8 cellular contexts compared by ENCODE assay signal in genomic region chr10:124732931-124733536, GRCh38. TPM values are rescaled to one million over a fixed set of nuclear protein-coding genes. Genes with fewer than 3 reads are reported as not detected.
DNase-seq lines count a peak whose midpoint lies in the region; ATAC-seq and TF ChIP-seq lines count a peak whose summit lies in the region.

No MANE protein-coding gene starts in this region.

- intact Hi-C loops in lower lobe of right lung (cut with DNase I), result no loop called here

- no peaks in the 10 kb centered on the region for H3K9me2 ChIP-seq in MM.1S (replicated peaks; ENCODE audit: insufficient read depth, low read length)

- H4K20me1 ChIP-seq in MM.1S (ENCODE audit: insufficient read depth, low read length), result no peaks in the 10 kb centered on the region

- DNase-seq in AG08396 (ENCODE audit: low spot score) (peak; percentile 66), MM.1S (peak; percentile 87), amniotic epithelial cell (ENCODE audit: low read depth) (peak; percentile 74), lower lobe of right lung (peak; percentile 77), substantia nigra (lab: John Stamatoyannopoulos, UW) (peak in 13 of 49 donors; percentile 20 to 70 (median 55)), NCI-H1092 treated with DMSO at 0.1 percent for 48 hours (lab: John Stamatoyannopoulos, UW) (no peak), DMS79 (lab: John Stamatoyannopoulos, UW) (no peak)

- TF ChIP-seq CTCF in MM.1S (IDR thresholded peaks at IDR 0.05; ENCODE audit: low read length), result no peak
- TF ChIP-seq CTCF in lower lobe of right lung (IDR thresholded peaks at IDR 0.05), result no peak

- no peaks in the 10 kb centered on the region for H3K36me3 ChIP-seq in MM.1S (replicated peaks; ENCODE audit: insufficient read depth, low read length)
- no peaks in the 10 kb centered on the region for H3K36me3 ChIP-seq in lower lobe of right lung

- H3K79me2 ChIP-seq in MM.1S (ENCODE audit: low read length), result peaks cover 74% of the 10 kb centered on the region

- peak overlapping the region; percentile 74 for H3K4me2 ChIP-seq in MM.1S (ENCODE audit: low read depth, low read length)

- no peaks in the 10 kb centered on the region for H3K27me3 ChIP-seq in MM.1S (replicated peaks; ENCODE audit: insufficient read depth, low read length)
- no peaks in the 10 kb centered on the region for H3K27me3 ChIP-seq in lower lobe of right lung (ENCODE audit: low read depth)

- peak overlapping the region; percentile 57 for H2AFZ ChIP-seq in MM.1S (ENCODE audit: low read length)

- H3K4me3 ChIP-seq in MM.1S (ENCODE audit: low read length) (peak overlapping the region; percentile 48), lower lobe of right lung (no peak overlapping the region)

- H3K4me1 ChIP-seq in MM.1S (ENCODE audit: low read length), result peaks cover 57% of the 10 kb centered on the region
- peaks cover 97% of the 10 kb centered on the region for H3K4me1 ChIP-seq in lower lobe of right lung

- peak overlapping the region; percentile 72 for H3K9ac ChIP-seq in MM.1S (ENCODE audit: low read length)

- peaks cover 33% of the 10 kb centered on the region for H3F3A ChIP-seq in MM.1S (ENCODE audit: insufficient read depth, low read length)

- peak overlapping the region; percentile 94 for H3K27ac ChIP-seq in MM.1S (ENCODE audit: low read length)
- H3K27ac ChIP-seq in lower lobe of right lung, result peak overlapping the region; percentile 71
- peak overlapping the region; percentile 69 for H3K27ac ChIP-seq in substantia nigra (ENCODE audit: low read depth, low read length, poor library complexity, severe bottlenecking)

- H3K9me3 ChIP-seq in MM.1S (replicated peaks; ENCODE audit: insufficient read depth, low read length), result no peaks in the 10 kb centered on the region
- H3K9me3 ChIP-seq in lower lobe of right lung, result no peaks in the 10 kb centered on the region

- ATAC-seq in GM21515 (IDR thresholded peaks at IDR 0.05; ENCODE audit: unreplicated experiment) (peak; percentile 69), lower lobe of right lung (peak; percentile 67 to 79)

RNA-seq across cellular contexts. Expression of gene FAM53B, which starts 11.1 kb away (rescaled TPM):
- 40.7 TPM for total RNA-seq in lower lobe of right lung

RNA-seq across cellular contexts. Expression of gene EEF1AKMT2, which starts 58.7 kb away (rescaled TPM):
- total RNA-seq in lower lobe of right lung, result 14.1 TPM

Comparison
In these comparisons a context has a peak if more than half of its experiments do, and no peak if none do; other contexts are left out.
1. DNase-seq: peak in AG08396 (single experiment), MM.1S (single experiment), amniotic epithelial cell (single experiment) and lower lobe of right lung (single experiment); none in NCI-H1092 treated with DMSO at 0.1 percent for 48 hours (single experiment) and DMS79 (single experiment).
2. Peak in every context shown above with its lines, with median percentiles within 50 percentile points of each other: H3K27ac ChIP-seq.